Comparison of ENCODE assay signal across 8 cellular contexts in the genomic region with DNA sequence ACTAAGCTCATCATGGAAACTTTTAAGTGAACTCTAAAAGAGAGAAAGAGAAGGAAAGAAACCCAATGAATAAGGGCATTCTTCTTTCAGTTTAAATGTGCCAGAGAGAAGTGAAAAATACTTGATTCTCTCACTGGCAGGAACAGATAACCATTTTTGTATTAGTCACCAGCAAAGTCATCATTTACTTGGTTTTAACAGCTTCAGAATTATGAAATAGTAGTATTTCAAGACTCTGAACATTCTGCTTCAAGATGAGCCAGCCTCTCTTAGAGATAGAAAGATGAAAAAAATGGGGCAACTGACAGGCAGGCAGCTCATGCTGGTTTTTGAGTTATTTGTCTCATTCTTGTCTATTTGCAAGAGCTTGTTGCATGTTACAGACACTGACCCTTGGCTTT.
DNase-seq lines count a peak whose midpoint lies in the region; ATAC-seq, FAIRE-seq and TF ChIP-seq lines count a peak whose summit lies in the region.

No MANE protein-coding gene starts in this region.

- no peak overlapping the region for H3K9ac ChIP-seq in kidney (ENCODE audit: low read length in 2 of 2)

- H3K36me3 ChIP-seq in spleen, result no peaks in the 10 kb centered on the region
- no peaks in the 10 kb centered on the region for H3K36me3 ChIP-seq in kidney (ENCODE audit: control insufficient read depth in 1 of 2, insufficient read depth in 2 of 2, low read length in 2 of 2)

- CTCF ChIA-PET in AG04449 (lab: Yijun Ruan, JAX), result no interaction called here

- POLR2A ChIA-PET in AG04449 (lab: Yijun Ruan, JAX), result interaction anchor here (0.7 kb wide), 1 partner anchor 139 kb away, joined by 4 read pairs; no protein-coding TSS in a partner anchor

- H3K4me1 Mint-ChIP-seq in activated naive CD8-positive, alpha-beta T cell treated with anti-CD3 and anti-CD28 coated beads, Interleukin-2, amount 50 U/mL, for 24 hours, result peaks cover 39% of the 10 kb centered on the region

- intact Hi-C loops in spleen (cut with DNase I; ENCODE audit: low total_unique reads) (no loop called here), kidney (cut with DNase I) (no loop called here)

- peak overlapping the region; percentile 50 for H3K27ac Mint-ChIP-seq in activated naive CD8-positive, alpha-beta T cell treated with anti-CD3 and anti-CD28 coated beads, Interleukin-2, amount 50 U/mL, for 24 hours

- FAIRE-seq in kidney (lab: Jason Lieb, UNC), result no peak

- H3K36me3 Mint-ChIP-seq in activated naive CD8-positive, alpha-beta T cell treated with anti-CD3 and anti-CD28 coated beads, Interleukin-2, amount 50 U/mL, for 24 hours (ENCODE audit: low read depth), result no peaks in the 10 kb centered on the region

- peaks cover 0 to 4% (median 0%) of the 10 kb centered on the region in 8 donors for H3K9me3 ChIP-seq in spleen
- H3K9me3 ChIP-seq in kidney (ENCODE audit: control insufficient read depth in 1 of 2, low read length in 2 of 2), result no peaks in the 10 kb centered on the region

- TF ChIP-seq CTCF in AG04449 (IDR thresholded peaks at IDR 0.05; ENCODE audit: insufficient read depth, low read length, missing control alignments), result no peak
- no peak for TF ChIP-seq CTCF in spleen (IDR thresholded peaks at IDR 0.05 in 8 of 11, conservative IDR thresholded peaks at IDR 0.05 in 3 of 11)
- TF ChIP-seq CTCF in kidney (IDR thresholded peaks at IDR 0.05; ENCODE audit: borderline replicate concordance, extremely low read depth, insufficient read depth), result no peak

- ATAC-seq in GM19043 (IDR thresholded peaks at IDR 0.05; ENCODE audit: low read depth, unreplicated experiment) (peak; percentile 67), HG03354 (IDR thresholded peaks at IDR 0.05; ENCODE audit: poor library complexity, severe bottlenecking, unreplicated experiment) (peak; percentile 75)
- peak; percentile 75 for ATAC-seq in activated naive CD8-positive, alpha-beta T cell treated with anti-CD3 and anti-CD28 coated beads, Interleukin-2, amount 50 U/mL, for 24 hours

- H3K27me3 ChIP-seq in spleen (replicated peaks in 1 of 7), result no peaks in the 10 kb centered on the region

- H3K4me3 ChIP-seq in AG04449 (ENCODE audit: low read depth, low read length) (no peak overlapping the region), spleen (no peak overlapping the region), kidney (ENCODE audit: low read length in 2 of 2) (no peak overlapping the region)

- H3K4me1 ChIP-seq in spleen (peaks cover 0 to 65% (median 26%) of the 10 kb centered on the region in 6 donors), kidney (ENCODE audit: control insufficient read depth in 1 of 2, insufficient read depth in 1 of 2, low read depth in 1 of 2, low read length in 2 of 2) (no peaks in the 10 kb centered on the region)

- peaks cover 2% of the 10 kb centered on the region for H3K27me3 Mint-ChIP-seq in activated naive CD8-positive, alpha-beta T cell treated with anti-CD3 and anti-CD28 coated beads, Interleukin-2, amount 50 U/mL, for 24 hours

- peaks cover under 1% of the 10 kb centered on the region for H3K9me3 Mint-ChIP-seq in activated naive CD8-positive, alpha-beta T cell treated with anti-CD3 and anti-CD28 coated beads, Interleukin-2, amount 50 U/mL, for 24 hours

- DNase-seq in AG04449 (ENCODE audit: low read depth, low spot score), result peak; percentile 37
- no peak for DNase-seq in activated naive CD8-positive, alpha-beta T cell treated with anti-CD3 and anti-CD28 coated beads, Interleukin-2, amount 50 U/mL, for 24 hours
- no peak for DNase-seq in spleen
- no peak for DNase-seq in ecto neural progenitor cell (ENCODE audit: low spot score)
- no peak for DNase-seq in kidney
- no peak for DNase-seq in mucosa of gallbladder (ENCODE audit: low spot score)

- TF ChIP-seq POLR2A in spleen (IDR thresholded peaks at IDR 0.05), result no peak

- no peak overlapping the region for H3K4me3 Mint-ChIP-seq in activated naive CD8-positive, alpha-beta T cell treated with anti-CD3 and anti-CD28 coated beads, Interleukin-2, amount 50 U/mL, for 24 hours

- H3K27ac ChIP-seq in spleen, result peak overlapping the region in 5 of 8 donors; percentile 58 to 78 (median 76)
- no peak overlapping the region for H3K27ac ChIP-seq in kidney (ENCODE audit: low read depth in 2 of 2, low read length in 2 of 2)

Comparison
In these comparisons a context has a peak if more than half of its experiments do, and no peak if none do; other contexts are left out.
1. H3K27ac ChIP-seq: peak in spleen (5 of 8); none in kidney (0 of 2).
2. Peak in every context shown above with its lines, with median percentiles within 50 percentile points of each other: ATAC-seq.